Comparison of ENCODE assay signal across 8 cellular contexts in genomic region chr20:1119128-1119505, GRCh38. TPM values are rescaled to one million over a fixed set of nuclear protein-coding genes. Genes with fewer than 3 reads are reported as not detected.
DNase-seq lines count a peak whose midpoint lies in the region; ATAC-seq and TF ChIP-seq lines count a peak whose summit lies in the region.

No MANE protein-coding gene starts in this region.

- intact Hi-C loops in activated CD4-positive, alpha-beta T cell treated with anti-CD3 and anti-CD28 coated beads, Interleukin-2, amount 10 ng/mL, durations not matched to agents 24 days and 14 days (cut with micrococcal nuclease), result loop anchor here (2.0 to 10.0 kb wide), 5 partner anchors 66 to 577 kb away; partner anchors contain the start of genes CSNK2A1, RAD21L1 and TMEM74B

- H3K27me3 Mint-ChIP-seq in activated CD4-positive, alpha-beta T cell treated with anti-CD3 and anti-CD28 coated beads, Interleukin-2, amount 10 ng/mL, durations not matched to agents 24 days and 14 days, result peaks cover 2% of the 10 kb centered on the region
- peaks cover 2% of the 10 kb centered on the region for H3K27me3 Mint-ChIP-seq in activated naive CD8-positive, alpha-beta T cell treated with anti-CD3 and anti-CD28 coated beads, Interleukin-2, amount 10 ng/mL, durations not matched to agents 7 days and 5 days

- H3K4me3 ChIP-seq in kidney epithelial cell (ENCODE audit: low read depth, low read length) (peak overlapping the region; percentile 75), thoracic aorta (peak overlapping the region; percentile 97)

- no peak for ATAC-seq in activated naive CD8-positive, alpha-beta T cell treated with anti-CD3 and anti-CD28 coated beads, Interleukin-2, amount 10 ng/mL, durations not matched to agents 7 days and 5 days (ENCODE audit: low read depth)
- ATAC-seq in thoracic aorta (ENCODE audit: insufficient number of reproducible peaks, low FRiP score, low read depth) (no peak), HG03095 (IDR thresholded peaks at IDR 0.05; ENCODE audit: unreplicated experiment) (no peak), HG03039 (IDR thresholded peaks at IDR 0.05; ENCODE audit: unreplicated experiment) (no peak)

- H3K9me3 ChIP-seq in thoracic aorta, result no peaks in the 10 kb centered on the region

- POLR2A ChIA-PET in activated naive CD8-positive, alpha-beta T cell treated with anti-CD3 and anti-CD28 coated beads, Interleukin-2, amount 10 ng/mL, durations not matched to agents 7 days and 5 days (lab: Charles Lee), result interaction anchor here (1.2 to 1.3 kb wide), 2 partner anchors 12 to 65 kb away, joined by 3 read pairs; no protein-coding TSS in a partner anchor

- H3K36me3 Mint-ChIP-seq in activated CD4-positive, alpha-beta T cell treated with anti-CD3 and anti-CD28 coated beads, Interleukin-2, amount 10 ng/mL, durations not matched to agents 24 days and 14 days (ENCODE audit: low read depth), result peaks cover 36% of the 10 kb centered on the region
- peaks cover 22% of the 10 kb centered on the region for H3K36me3 Mint-ChIP-seq in activated naive CD8-positive, alpha-beta T cell treated with anti-CD3 and anti-CD28 coated beads, Interleukin-2, amount 10 ng/mL, durations not matched to agents 7 days and 5 days

- peaks cover 48% of the 10 kb centered on the region for H3K4me1 Mint-ChIP-seq in activated CD4-positive, alpha-beta T cell treated with anti-CD3 and anti-CD28 coated beads, Interleukin-2, amount 10 ng/mL, durations not matched to agents 24 days and 14 days
- peaks cover 48% of the 10 kb centered on the region for H3K4me1 Mint-ChIP-seq in activated naive CD8-positive, alpha-beta T cell treated with anti-CD3 and anti-CD28 coated beads, Interleukin-2, amount 10 ng/mL, durations not matched to agents 7 days and 5 days

- TF ChIP-seq CTCF in kidney epithelial cell (IDR thresholded peaks at IDR 0.05; ENCODE audit: insufficient read depth, low read length, poor library complexity, severe bottlenecking) (no peak), thoracic aorta (IDR thresholded peaks at IDR 0.05) (no peak)

- H3K36me3 ChIP-seq in kidney epithelial cell (ENCODE audit: control insufficient read depth, insufficient read depth, low read length), result no peaks in the 10 kb centered on the region
- peaks cover 4% of the 10 kb centered on the region for H3K36me3 ChIP-seq in thoracic aorta

- H3K9me3 Mint-ChIP-seq in activated CD4-positive, alpha-beta T cell treated with anti-CD3 and anti-CD28 coated beads, Interleukin-2, amount 10 ng/mL, durations not matched to agents 24 days and 14 days, result no peaks in the 10 kb centered on the region
- no peaks in the 10 kb centered on the region for H3K9me3 Mint-ChIP-seq in activated naive CD8-positive, alpha-beta T cell treated with anti-CD3 and anti-CD28 coated beads, Interleukin-2, amount 10 ng/mL, durations not matched to agents 7 days and 5 days

- peaks cover 39 to 51% of the 10 kb centered on the region in 2 donors for H3K4me1 ChIP-seq in thoracic aorta (ENCODE audit: control insufficient read depth in 1 of 2, low read depth in 2 of 2)

- H3K4me3 Mint-ChIP-seq in activated CD4-positive, alpha-beta T cell treated with anti-CD3 and anti-CD28 coated beads, Interleukin-2, amount 10 ng/mL, durations not matched to agents 24 days and 14 days, result peak overlapping the region; percentile 96
- peak overlapping the region; percentile 92 for H3K4me3 Mint-ChIP-seq in activated naive CD8-positive, alpha-beta T cell treated with anti-CD3 and anti-CD28 coated beads, Interleukin-2, amount 10 ng/mL, durations not matched to agents 7 days and 5 days

- peak overlapping the region; percentile 56 to 64 for H3K27ac ChIP-seq in thoracic aorta

- peak; percentile 61 for DNase-seq in activated CD4-positive, alpha-beta T cell treated with anti-CD3 and anti-CD28 coated beads, Interleukin-2, amount 10 ng/mL, durations not matched to agents 24 days and 14 days
- no peak for DNase-seq in activated CD4-positive, alpha-beta T cell treated with anti-CD3 and anti-CD28 coated beads for 4 hours
- no peak for DNase-seq in activated naive CD8-positive, alpha-beta T cell treated with anti-CD3 and anti-CD28 coated beads, Interleukin-2, amount 10 ng/mL, durations not matched to agents 7 days and 5 days
- DNase-seq in kidney epithelial cell (ENCODE audit: low read depth) (no peak), thoracic aorta (ENCODE audit: low spot score) (no peak), SW 1271 (lab: John Stamatoyannopoulos, UW) (no peak)

- no peaks in the 10 kb centered on the region for H3K27me3 ChIP-seq in kidney epithelial cell (ENCODE audit: control insufficient read depth, insufficient read depth, low read length)
- H3K27me3 ChIP-seq in thoracic aorta (replicated peaks; ENCODE audit: insufficient read depth), result no peaks in the 10 kb centered on the region

- H3K27ac Mint-ChIP-seq in activated CD4-positive, alpha-beta T cell treated with anti-CD3 and anti-CD28 coated beads, Interleukin-2, amount 10 ng/mL, durations not matched to agents 24 days and 14 days, result peak overlapping the region; percentile 88
- H3K27ac Mint-ChIP-seq in activated naive CD8-positive, alpha-beta T cell treated with anti-CD3 and anti-CD28 coated beads, Interleukin-2, amount 10 ng/mL, durations not matched to agents 7 days and 5 days, result peak overlapping the region; percentile 89

RNA-seq across cellular contexts. Expression of gene PSMF1, which starts 0.7 kb away (rescaled TPM):
- 168 and 172 TPM in 2 replicates for total RNA-seq in activated CD4-positive, alpha-beta T cell treated with anti-CD3 and anti-CD28 coated beads, Interleukin-2, amount 10 ng/mL, durations not matched to agents 24 days and 14 days
- total RNA-seq in activated naive CD8-positive, alpha-beta T cell treated with anti-CD3 and anti-CD28 coated beads, Interleukin-2, amount 10 ng/mL, durations not matched to agents 7 days and 5 days, result 100 to 1,000 TPM; 126 to 127 TPM
- 227 and 323 TPM in 2 replicates for total RNA-seq in kidney epithelial cell
- total RNA-seq in thoracic aorta, result 100 to 1,000 TPM in 1 of 2 donors, 10 to 100 TPM in 1; 86.7 to 116 TPM
